ENCODE assay signal across 18 cellular contexts in the genomic region with DNA sequence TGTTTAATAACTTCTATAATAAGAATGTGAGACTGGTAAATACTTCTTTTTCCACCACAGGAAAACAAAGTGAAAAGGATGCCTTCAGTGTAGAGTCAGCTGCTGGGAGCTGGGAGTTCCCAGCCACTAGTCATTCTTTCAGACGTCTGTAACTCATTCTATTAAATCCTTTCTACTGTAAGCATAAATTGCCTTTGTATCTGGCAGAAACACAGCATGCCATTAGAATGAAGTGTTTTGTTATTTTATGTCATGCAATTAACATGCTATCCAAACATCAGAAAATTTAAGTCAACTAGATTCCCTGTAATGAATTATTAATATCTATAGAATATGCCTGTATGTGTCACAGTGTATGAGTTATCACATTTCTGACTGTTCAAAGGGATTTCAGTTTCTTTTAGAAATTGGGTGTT. TPM values are rescaled to one million over a fixed set of nuclear protein-coding genes. Genes with fewer than 3 reads are reported as not detected.
A peak's percentile ranks its signal among the peaks of the same experiment; 100 is the strongest.
DNase-seq lines count a peak whose midpoint lies in the region; ATAC-seq and TF ChIP-seq lines count a peak whose summit lies in the region.
"Had no signal": no experiment of that assay in that cellular context is flagged by ENCODE, and none has a peak within 500 bp of the region (broad histone marks: within the 10 kb centered on the region; RNA-seq: fewer than 3 reads in every experiment).

No MANE protein-coding gene starts in this region.

- H3K4me3 ChIP-seq in brain microvascular endothelial cell (ENCODE audit: low read depth, low read length), result no peak overlapping the region
- H3K4me3 ChIP-seq in vagina, result no peak overlapping the region
- H3K4me3 ChIP-seq: ascending aorta, pancreas, SJCRH30, upper lobe of left lung had no signal

- H3K27me3 ChIP-seq in brain microvascular endothelial cell (replicated peaks) (no peaks in the 10 kb centered on the region), vagina (no peaks in the 10 kb centered on the region)
- H3K27me3 ChIP-seq: ascending aorta, pancreas, SJCRH30, upper lobe of left lung had no signal

- CTCF ChIA-PET in activated naive CD4-positive, alpha-beta T cell treated with anti-CD3 and anti-CD28 coated beads for 36 hours (lab: Charles Lee), result interaction anchor here (1.6 kb wide), 2 partner anchors 13 to 14 kb away, joined by 5 to 6 read pairs; no protein-coding TSS in a partner anchor

- H3K4me1 ChIP-seq in vagina, result peaks cover 20% of the 10 kb centered on the region
- H3K4me1 ChIP-seq: ascending aorta, pancreas had no signal

- peaks cover 68% of the 10 kb centered on the region for H3K4me1 Mint-ChIP-seq in activated naive CD4-positive, alpha-beta T cell treated with anti-CD3 and anti-CD28 coated beads, Interleukin-2, amount 50 U/mL, for 24 hours
- H3K4me1 Mint-ChIP-seq in activated naive CD4-positive, alpha-beta T cell treated with anti-CD3 and anti-CD28 coated beads for 36 hours (ENCODE audit: low read depth), result peaks cover 42% of the 10 kb centered on the region

- peak overlapping the region; percentile 81 for H3K27ac ChIP-seq in brain microvascular endothelial cell
- peak overlapping the region; percentile 59 for H3K27ac ChIP-seq in vagina
- H3K27ac ChIP-seq: ascending aorta, pancreas, SJCRH30, upper lobe of left lung, WERI-Rb-1 had no signal

- no peaks in the 10 kb centered on the region for H3K27me3 Mint-ChIP-seq in activated naive CD4-positive, alpha-beta T cell treated with anti-CD3 and anti-CD28 coated beads, Interleukin-2, amount 50 U/mL, for 24 hours
- H3K27me3 Mint-ChIP-seq in activated naive CD4-positive, alpha-beta T cell treated with anti-CD3 and anti-CD28 coated beads for 36 hours (ENCODE audit: low read depth), result no peaks in the 10 kb centered on the region

- DNase-seq in activated naive CD4-positive, alpha-beta T cell treated with anti-CD3 and anti-CD28 coated beads for 36 hours, result no peak
- peak; percentile 86 for DNase-seq in brain microvascular endothelial cell
- peak; percentile 60 for DNase-seq in hepatic stellate cell (ENCODE audit: low spot score)
- DNase-seq in vagina (ENCODE audit: extremely low spot score in 2 of 2), result no peak
- DNase-seq: ACHN, DMS153, mesendoderm, MM.1S, NCI-H2107, pancreas, SJCRH30, upper lobe of left lung, WERI-Rb-1 had no signal

- no peak overlapping the region for H3K4me3 Mint-ChIP-seq in activated naive CD4-positive, alpha-beta T cell treated with anti-CD3 and anti-CD28 coated beads, Interleukin-2, amount 50 U/mL, for 24 hours
- no peak overlapping the region for H3K4me3 Mint-ChIP-seq in activated naive CD4-positive, alpha-beta T cell treated with anti-CD3 and anti-CD28 coated beads for 36 hours

- intact Hi-C loops in activated naive CD4-positive, alpha-beta T cell treated with anti-CD3 and anti-CD28 coated beads for 36 hours (cut with micrococcal nuclease), result no loop called here
- intact Hi-C loops in vagina (cut with DNase I), result no loop called here

- no peak for ATAC-seq in GM21786 (IDR thresholded peaks at IDR 0.05; ENCODE audit: unreplicated experiment)
- ATAC-seq in GM21576 (IDR thresholded peaks at IDR 0.05; ENCODE audit: unreplicated experiment), result no peak
- no peak for ATAC-seq in GM19463 (IDR thresholded peaks at IDR 0.05; ENCODE audit: unreplicated experiment)
- ATAC-seq: pancreas had no signal

- in situ Hi-C loops in brain microvascular endothelial cell (cut with HindIII; ENCODE audit: low pct_ligation_motif_present, low sequenced_read_pairs), result no loop called here

- H3K36me3 ChIP-seq in brain microvascular endothelial cell (replicated peaks) (peaks cover 4% of the 10 kb centered on the region), vagina (no peaks in the 10 kb centered on the region)

- H3K9me3 Mint-ChIP-seq in activated naive CD4-positive, alpha-beta T cell treated with anti-CD3 and anti-CD28 coated beads, Interleukin-2, amount 50 U/mL, for 24 hours, result no peaks in the 10 kb centered on the region
- peaks cover 6% of the 10 kb centered on the region for H3K9me3 Mint-ChIP-seq in activated naive CD4-positive, alpha-beta T cell treated with anti-CD3 and anti-CD28 coated beads for 36 hours

- H3K9me3 ChIP-seq in vagina, result no peaks in the 10 kb centered on the region
- H3K9me3 ChIP-seq: ascending aorta, pancreas, SJCRH30, upper lobe of left lung had no signal

- no peak for TF ChIP-seq CTCF in brain microvascular endothelial cell (IDR thresholded peaks at IDR 0.05; ENCODE audit: low read depth, low read length, missing control alignments)
- no peak for TF ChIP-seq CTCF in vagina (IDR thresholded peaks at IDR 0.05)

- TF ChIP-seq POLR2A in vagina (IDR thresholded peaks at IDR 0.05), result no peak

- peak overlapping the region; percentile 90 for H3K27ac Mint-ChIP-seq in activated naive CD4-positive, alpha-beta T cell treated with anti-CD3 and anti-CD28 coated beads, Interleukin-2, amount 50 U/mL, for 24 hours
- no peak overlapping the region for H3K27ac Mint-ChIP-seq in activated naive CD4-positive, alpha-beta T cell treated with anti-CD3 and anti-CD28 coated beads for 36 hours

- H3K36me3 Mint-ChIP-seq in activated naive CD4-positive, alpha-beta T cell treated with anti-CD3 and anti-CD28 coated beads, Interleukin-2, amount 50 U/mL, for 24 hours, result peaks cover 40% of the 10 kb centered on the region
- peaks cover 35% of the 10 kb centered on the region for H3K36me3 Mint-ChIP-seq in activated naive CD4-positive, alpha-beta T cell treated with anti-CD3 and anti-CD28 coated beads for 36 hours (ENCODE audit: low read depth)

RNA-seq across cellular contexts. Expression of gene BPGM, which starts 14.3 kb away (rescaled TPM):
- total RNA-seq in activated naive CD4-positive, alpha-beta T cell treated with anti-CD3 and anti-CD28 coated beads for 36 hours, result 10 to 100 TPM; 13.9 to 14.2 TPM
- 9.1 TPM for total RNA-seq in vagina

Comparison
In these comparisons a context has a peak if more than half of its experiments do, and no peak if none do; other contexts are left out.
1. DNase-seq: peak in brain microvascular endothelial cell (single experiment) and hepatic stellate cell (single experiment); none in activated naive CD4-positive, alpha-beta T cell treated with anti-CD3 and anti-CD28 coated beads for 36 hours (single experiment) and vagina (0 of 2).